19 cellular contexts compared by ENCODE assay signal in genomic region chr13:31699650-31700049, GRCh38. TPM values are rescaled to one million over a fixed set of nuclear protein-coding genes. Genes with fewer than 3 reads are reported as not detected.
A peak's percentile ranks its signal among the peaks of the same experiment; 100 is the strongest.
DNase-seq lines count a peak whose midpoint lies in the region; ATAC-seq and TF ChIP-seq lines count a peak whose summit lies in the region.
"Had no signal": no experiment of that assay in that cellular context is flagged by ENCODE, and none has a peak within 500 bp of the region (broad histone marks: within the 10 kb centered on the region; RNA-seq: fewer than 3 reads in every experiment).

No MANE protein-coding gene starts in this region.

- no peak for TF ChIP-seq POLR2A in lower leg skin (IDR thresholded peaks at IDR 0.05)

- H3K4me3 ChIP-seq in heart right ventricle (no peak overlapping the region), right atrium auricular region (no peak overlapping the region), fibroblast of the aortic adventitia (ENCODE audit: low read depth, low read length) (no peak overlapping the region), lower leg skin (ENCODE audit: low read depth, poor library complexity, severe bottlenecking) (no peak overlapping the region)
- H3K4me3 ChIP-seq: lower lobe of right lung, SJCRH30, uterus had no signal

- no peak for DNase-seq in heart right ventricle
- DNase-seq in right atrium auricular region (ENCODE audit: low spot score), result no peak
- DNase-seq in RKO (ENCODE audit: low spot score), result peak; percentile 7
- DNase-seq in fibroblast of the aortic adventitia (ENCODE audit: low read depth), result peak; percentile 28
- DNase-seq in superior temporal gyrus (ENCODE audit: extremely low spot score), result no peak
- DNase-seq in stimulated activated naive CD4-positive, alpha-beta T cell treated with Interleukin-2 at 50 U/mL for 16 hours (lab: John Stamatoyannopoulos, UW), result no peak
- DNase-seq in lower leg skin (ENCODE audit: low spot score in 2 of 2), result no peak
- no peak for DNase-seq in glutamatergic neuron
- DNase-seq: activated naive CD8-positive, alpha-beta T cell treated with anti-CD3 and anti-CD28 coated beads, Interleukin-2, amount 10 ng/mL, durations not matched to agents 7 days and 5 days; AML-193; DMS53; foreskin melanocyte; lower lobe of right lung; NCI-H1092 treated with DMSO at 0.1 percent for 48 hours; NCI-H524 treated with DMSO at 0.1 percent for 48 hours; occipital lobe; SJCRH30; stimulated activated CD8-positive, alpha-beta memory T cell treated with anti-CD3 and anti-CD28 coated beads, Interleukin-4, amount 100 ng/mL, for 48 hours; uterus had no signal

- no peaks in the 10 kb centered on the region for H3K4me1 Mint-ChIP-seq in glutamatergic neuron (ENCODE audit: low read depth, unreplicated experiment)
- H3K4me1 Mint-ChIP-seq: activated naive CD8-positive, alpha-beta T cell treated with anti-CD3 and anti-CD28 coated beads, Interleukin-2, amount 10 ng/mL, durations not matched to agents 7 days and 5 days had no signal

- no peaks in the 10 kb centered on the region for H3K4me1 ChIP-seq in heart right ventricle
- H3K4me1 ChIP-seq in right atrium auricular region, result no peaks in the 10 kb centered on the region
- H3K4me1 ChIP-seq: lower lobe of right lung, SJCRH30, uterus had no signal

- H3K27ac Mint-ChIP-seq in glutamatergic neuron (ENCODE audit: unreplicated experiment), result no peak overlapping the region
- H3K27ac Mint-ChIP-seq: activated naive CD8-positive, alpha-beta T cell treated with anti-CD3 and anti-CD28 coated beads, Interleukin-2, amount 10 ng/mL, durations not matched to agents 7 days and 5 days had no signal

- intact Hi-C loops in heart right ventricle (cut with DNase I) (no loop called here), lower leg skin (cut with DNase I; ENCODE audit: low total_unique reads) (no loop called here)

- 33 to 35% methylated on average over 3 of the region's 3 CpGs for WGBS in heart right ventricle, 2 donors
- 44 to 52% methylated on average over 3 of the region's 3 CpGs for WGBS in lower leg skin, 2 donors

- no peaks in the 10 kb centered on the region for H3K36me3 Mint-ChIP-seq in glutamatergic neuron (ENCODE audit: unreplicated experiment)
- H3K36me3 Mint-ChIP-seq: activated naive CD8-positive, alpha-beta T cell treated with anti-CD3 and anti-CD28 coated beads, Interleukin-2, amount 10 ng/mL, durations not matched to agents 7 days and 5 days had no signal

- H3K4me3 Mint-ChIP-seq in glutamatergic neuron (ENCODE audit: unreplicated experiment), result no peak overlapping the region
- H3K4me3 Mint-ChIP-seq: activated naive CD8-positive, alpha-beta T cell treated with anti-CD3 and anti-CD28 coated beads, Interleukin-2, amount 10 ng/mL, durations not matched to agents 7 days and 5 days had no signal

- TF ChIP-seq CTCF in heart right ventricle (IDR thresholded peaks at IDR 0.05) (peak in 6 of 9 donors; percentile 18 to 45 (median 30)), right atrium auricular region (IDR thresholded peaks at IDR 0.05) (peak in 1 of 2 donors; percentile 21), fibroblast of the aortic adventitia (IDR thresholded peaks at IDR 0.05; ENCODE audit: insufficient read depth, low read length) (peak; percentile 39), lower leg skin (IDR thresholded peaks at IDR 0.05) (no peak), glutamatergic neuron (IDR thresholded peaks at IDR 0.05; ENCODE audit: partially characterized antibody, unreplicated experiment) (no peak)

- peaks cover 0 to 8% (median 0%) of the 10 kb centered on the region in 7 donors for H3K27me3 ChIP-seq in heart right ventricle
- no peaks in the 10 kb centered on the region for H3K27me3 ChIP-seq in right atrium auricular region
- H3K27me3 ChIP-seq: uterus had no signal

- H3K9me3 Mint-ChIP-seq in glutamatergic neuron (ENCODE audit: unreplicated experiment), result peaks cover 2% of the 10 kb centered on the region

- H3K27me3 Mint-ChIP-seq in glutamatergic neuron (ENCODE audit: unreplicated experiment), result no peaks in the 10 kb centered on the region

- H3K9me3 ChIP-seq in heart right ventricle (peaks cover 0 to 23% (median 14%) of the 10 kb centered on the region in 11 donors), right atrium auricular region (peaks cover 0 to 19% of the 10 kb centered on the region in 2 donors)
- H3K9me3 ChIP-seq: SJCRH30, uterus had no signal

- H3K27ac ChIP-seq in heart right ventricle (no peak overlapping the region), right atrium auricular region (no peak overlapping the region)
- H3K27ac ChIP-seq: lower lobe of right lung, SJCRH30, uterus had no signal

- H3K36me3 ChIP-seq in heart right ventricle (no peaks in the 10 kb centered on the region), right atrium auricular region (no peaks in the 10 kb centered on the region)
- H3K36me3 ChIP-seq: lower lobe of right lung, SJCRH30, uterus had no signal

- no peak for ATAC-seq in heart right ventricle
- ATAC-seq: lower lobe of right lung had no signal

RNA-seq across cellular contexts. Expression of gene RXFP2, which starts 39.7 kb away (rescaled TPM):
- total RNA-seq in heart right ventricle (not detected), right atrium auricular region (not detected), fibroblast of the aortic adventitia (ENCODE audit: low replicate concordance) (not detected in 2 replicates), lower leg skin (under 1 TPM in 2 of 4 donors, not detected in 2; 0.19 to 0.44 TPM), glutamatergic neuron (ENCODE audit: unreplicated experiment) (not detected)
- polyA plus RNA-seq in heart right ventricle, result under 1 TPM in 1 of 2 donors, not detected in 1; 0.01 TPM
- total RNA-seq: activated naive CD8-positive, alpha-beta T cell treated with anti-CD3 and anti-CD28 coated beads, Interleukin-2, amount 10 ng/mL, durations not matched to agents 7 days and 5 days; lower lobe of right lung; occipital lobe; SJCRH30 had no signal

Comparison
In these comparisons a context has a peak if more than half of its experiments do, and no peak if none do; other contexts are left out.
1. DNase-seq: peak in RKO (single experiment) and fibroblast of the aortic adventitia (single experiment); none in heart right ventricle (0 of 2), right atrium auricular region (single experiment), superior temporal gyrus (single experiment), stimulated activated naive CD4-positive, alpha-beta T cell treated with Interleukin-2 at 50 U/mL for 16 hours (single experiment), lower leg skin (0 of 2) and glutamatergic neuron (single experiment).
2. CTCF ChIP-seq: peak in heart right ventricle (6 of 9) and fibroblast of the aortic adventitia (single experiment); none in lower leg skin (0 of 3) and glutamatergic neuron (single experiment).